Comparison of ENCODE assay signal across 15 cellular contexts in the genomic region with DNA sequence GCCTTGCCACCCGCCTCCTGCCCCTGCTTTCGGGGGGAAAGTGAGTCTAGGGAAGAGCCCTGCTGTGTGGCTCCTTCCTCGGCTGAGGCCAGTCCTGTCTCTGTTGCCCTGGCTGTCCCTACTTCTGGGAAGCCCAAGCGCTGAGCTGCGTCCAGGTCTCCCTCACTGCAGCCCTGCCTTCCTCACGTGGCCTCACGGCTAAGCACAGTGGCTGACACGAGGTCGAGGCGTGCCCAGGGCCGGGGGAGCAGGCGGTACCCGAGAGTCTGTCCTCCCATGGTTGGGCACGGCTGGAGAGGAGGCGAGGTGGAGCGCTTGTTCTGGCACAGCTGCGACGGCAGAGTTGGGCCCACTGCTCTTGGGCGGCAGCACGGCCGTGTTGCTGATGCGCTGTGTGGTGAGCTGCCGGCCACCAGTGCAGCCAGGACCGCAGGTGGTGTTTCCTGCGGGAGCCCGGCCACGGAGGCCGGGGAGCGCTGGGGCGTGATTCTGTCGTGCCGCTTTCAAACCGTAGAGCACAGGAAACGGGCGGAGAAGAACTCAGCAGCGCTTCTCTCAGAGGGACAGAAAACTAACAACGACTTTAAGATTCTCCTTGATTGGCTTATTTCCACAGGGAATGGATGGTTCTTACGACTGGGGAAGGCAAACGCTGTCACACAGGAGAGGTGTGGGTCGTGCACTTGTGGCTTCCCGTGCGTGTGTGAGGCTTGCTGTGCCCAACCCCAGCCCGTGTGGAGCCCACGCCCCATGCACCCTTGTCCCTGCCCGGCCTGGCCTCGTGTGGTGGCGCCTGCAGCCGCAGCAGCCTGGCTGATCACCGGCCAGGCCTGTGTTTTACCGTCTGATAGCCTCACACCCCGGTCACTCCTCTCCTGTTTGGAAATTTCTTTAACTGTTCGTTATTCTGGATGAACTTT. TPM values are rescaled to one million over a fixed set of nuclear protein-coding genes. Genes with fewer than 3 reads are reported as not detected.
A peak's percentile ranks its signal among the peaks of the same experiment; 100 is the strongest.
DNase-seq lines count a peak whose midpoint lies in the region; ATAC-seq and TF ChIP-seq lines count a peak whose summit lies in the region.
"Had no signal": no experiment of that assay in that cellular context is flagged by ENCODE, and none has a peak within 500 bp of the region (broad histone marks: within the 10 kb centered on the region; RNA-seq: fewer than 3 reads in every experiment).

No MANE protein-coding gene starts in this region.

- H4K8ac ChIP-seq in H9 (replicated peaks; ENCODE audit: insufficient read length, low read depth, low read length), result no peak overlapping the region

- no peak overlapping the region for H2BK5ac ChIP-seq in H9 (ENCODE audit: insufficient read length, low read length)

- POLR2A ChIA-PET in activated CD4-positive, alpha-beta memory T cell treated with anti-CD3 and anti-CD28 coated beads for 36 hours (lab: Charles Lee), result interaction anchor here (1.1 kb wide), 1 partner anchor 10 kb away, joined by 3 read pairs; no protein-coding TSS in a partner anchor

- no peak overlapping the region for H3K4me2 ChIP-seq in H9 (ENCODE audit: insufficient read depth, insufficient read length, low read length)

- H3T11ph ChIP-seq in H9 (ENCODE audit: low read length), result no peak overlapping the region

- H3K79me2 ChIP-seq in H9 (ENCODE audit: insufficient read depth, low read length), result peaks cover 15% of the 10 kb centered on the region

- no peak for TF ChIP-seq EP300 in sigmoid colon (IDR thresholded peaks at IDR 0.05)

- H3K23ac ChIP-seq in H9 (ENCODE audit: insufficient read length, low read depth, low read length), result no peak overlapping the region

- DNase-seq in activated CD4-positive, alpha-beta T cell treated with anti-CD3 and anti-CD28 coated beads, Interleukin-2, amount 10 ng/mL, durations not matched to agents 24 days and 14 days, result peak; percentile 69
- no peak for DNase-seq in activated CD4-positive, alpha-beta T cell treated with anti-CD3 and anti-CD28 coated beads for 48 hours
- peak; percentile 26 for DNase-seq in activated CD4-positive, alpha-beta memory T cell treated with anti-CD3 and anti-CD28 coated beads for 36 hours
- DNase-seq in endodermal cell, result peak; percentile 36
- no peak for DNase-seq in sigmoid colon
- no peak for DNase-seq in body of pancreas
- no peak for DNase-seq in H9
- DNase-seq in NCI-H1436 (lab: John Stamatoyannopoulos, UW), result no peak
- DNase-seq: DMS153, MG63, NCI-H446 treated with DMSO at 0.1 percent for 48 hours had no signal

- H3K18ac ChIP-seq in H9 (ENCODE audit: insufficient read length, low read depth, low read length), result no peak overlapping the region

- peaks cover 19% of the 10 kb centered on the region for H3K79me1 ChIP-seq in H9 (ENCODE audit: insufficient read depth, low read depth, low read length, poor library complexity, severe bottlenecking)

- H3K4me1 ChIP-seq in endodermal cell (ENCODE audit: control insufficient read depth, insufficient read depth, low read length) (peaks cover 5% of the 10 kb centered on the region), sigmoid colon (peaks cover 0 to 36% (median 30%) of the 10 kb centered on the region in 4 donors), body of pancreas (peaks cover 23% of the 10 kb centered on the region), H9 (ENCODE audit: insufficient read depth, low read length) (peaks cover 3% of the 10 kb centered on the region; the same call in 1 of the 2 replicates)

- H4K20me1 ChIP-seq in H9 (ENCODE audit: control insufficient read depth, insufficient read depth, insufficient read length), result peaks cover 2% of the 10 kb centered on the region

- H2BK12ac ChIP-seq in H9 (ENCODE audit: insufficient read length, low read depth, low read length), result no peak overlapping the region

- peaks cover 43% of the 10 kb centered on the region for H3K36me3 Mint-ChIP-seq in activated CD4-positive, alpha-beta T cell treated with anti-CD3 and anti-CD28 coated beads, Interleukin-2, amount 10 ng/mL, durations not matched to agents 24 days and 14 days (ENCODE audit: low read depth)
- H3K36me3 Mint-ChIP-seq in activated CD4-positive, alpha-beta memory T cell treated with anti-CD3 and anti-CD28 coated beads for 36 hours, result peaks cover 26% of the 10 kb centered on the region
- H3K36me3 Mint-ChIP-seq in endodermal cell (ENCODE audit: low read depth), result peaks cover 56% of the 10 kb centered on the region
- H3K36me3 Mint-ChIP-seq in H9 (ENCODE audit: insufficient read depth in 1 of 3, low read depth in 3 of 3), result peaks cover 30 to 43% (median 43%) of the 10 kb centered on the region in 3 experiments

- H2AFZ ChIP-seq in H9 (ENCODE audit: low read length), result no peak overlapping the region

- H2BK120ac ChIP-seq in H9 (ENCODE audit: low read depth, low read length, poor library complexity, severe bottlenecking), result no peak overlapping the region

- no peak for TF ChIP-seq CTCF in endodermal cell (conservative IDR thresholded peaks at IDR 0.05)
- TF ChIP-seq CTCF in sigmoid colon (IDR thresholded peaks at IDR 0.05), result no peak
- no peak for TF ChIP-seq CTCF in body of pancreas (IDR thresholded peaks at IDR 0.05)
- no peak for TF ChIP-seq CTCF in H9 (conservative IDR thresholded peaks at IDR 0.05)

- no peaks in the 10 kb centered on the region for H3K9me3 Mint-ChIP-seq in activated CD4-positive, alpha-beta T cell treated with anti-CD3 and anti-CD28 coated beads, Interleukin-2, amount 10 ng/mL, durations not matched to agents 24 days and 14 days
- H3K9me3 Mint-ChIP-seq in activated CD4-positive, alpha-beta memory T cell treated with anti-CD3 and anti-CD28 coated beads for 36 hours, result no peaks in the 10 kb centered on the region
- H3K9me3 Mint-ChIP-seq in endodermal cell, result peaks cover 12% of the 10 kb centered on the region
- H3K9me3 Mint-ChIP-seq in H9, result peaks cover 3 to 7% of the 10 kb centered on the region in 2 experiments; a peak in 3 of 5 replicates

- H2AK5ac ChIP-seq in H9 (ENCODE audit: insufficient read length, low read length), result no peak overlapping the region

- intact Hi-C loops in activated CD4-positive, alpha-beta T cell treated with anti-CD3 and anti-CD28 coated beads, Interleukin-2, amount 10 ng/mL, durations not matched to agents 24 days and 14 days (cut with micrococcal nuclease), result no loop called here
- intact Hi-C loops in activated CD4-positive, alpha-beta memory T cell treated with anti-CD3 and anti-CD28 coated beads for 36 hours (cut with micrococcal nuclease), result no loop called here
- intact Hi-C loops in sigmoid colon (cut with DNase I), result no loop called here
- intact Hi-C loops in body of pancreas (cut with DNase I), result no loop called here

- no peak overlapping the region for H2BK20ac ChIP-seq in H9 (ENCODE audit: low read depth, low read length, poor library complexity, severe bottlenecking)

- H3K56ac ChIP-seq in H9 (ENCODE audit: insufficient read length, low read depth, low read length), result no peak overlapping the region

- peak overlapping the region; percentile 61 for H3K4me3 Mint-ChIP-seq in activated CD4-positive, alpha-beta T cell treated with anti-CD3 and anti-CD28 coated beads, Interleukin-2, amount 10 ng/mL, durations not matched to agents 24 days and 14 days
- peak overlapping the region; percentile 39 for H3K4me3 Mint-ChIP-seq in activated CD4-positive, alpha-beta memory T cell treated with anti-CD3 and anti-CD28 coated beads for 36 hours
- H3K4me3 Mint-ChIP-seq in endodermal cell (no peak overlapping the region), H9 (no peak overlapping the region; a peak in 1 of 5 replicates)

- no peaks in the 10 kb centered on the region for H3K27me3 ChIP-seq in endodermal cell (ENCODE audit: control insufficient read depth, insufficient read depth, low read length, poor library complexity, severe bottlenecking)
- no peaks in the 10 kb centered on the region for H3K27me3 ChIP-seq in sigmoid colon
- H3K27me3 ChIP-seq in body of pancreas, result no peaks in the 10 kb centered on the region
- H3K27me3 ChIP-seq in H9 (ENCODE audit: insufficient read depth, low read length), result no peaks in the 10 kb centered on the region
- H3K27me3 ChIP-seq: MG63, right atrium auricular region, suprapubic skin had no signal

- peaks cover 5% of the 10 kb centered on the region for H3K23me2 ChIP-seq in H9 (ENCODE audit: insufficient read length, low read depth, low read length, poor library complexity, severe bottlenecking)

- H3K9ac ChIP-seq in endodermal cell (ENCODE audit: extremely low read depth, low read length, poor library complexity, severe bottlenecking) (no peak overlapping the region), H9 (ENCODE audit: extremely low read depth, insufficient read length, low read length) (no peak overlapping the region)

- H3K36me3 ChIP-seq in endodermal cell (ENCODE audit: control insufficient read depth, insufficient read depth, low read length), result peaks cover 38% of the 10 kb centered on the region
- peaks cover 21 to 42% (median 28%) of the 10 kb centered on the region in 4 donors for H3K36me3 ChIP-seq in sigmoid colon
- peaks cover 12 to 20% of the 10 kb centered on the region in 2 donors for H3K36me3 ChIP-seq in body of pancreas (replicated peaks in 1 of 2; ENCODE audit: insufficient read depth in 1 of 2, low read depth in 2 of 2)

- no peak for TF ChIP-seq POLR2A in sigmoid colon (IDR thresholded peaks at IDR 0.05)
- TF ChIP-seq POLR2A in body of pancreas (IDR thresholded peaks at IDR 0.05), result no peak

- H2BK15ac ChIP-seq in H9 (ENCODE audit: low read depth, low read length), result no peak overlapping the region

- CTCF ChIA-PET in activated CD4-positive, alpha-beta memory T cell treated with anti-CD3 and anti-CD28 coated beads for 36 hours (lab: Charles Lee), result no interaction called here

- H4K5ac ChIP-seq in H9 (ENCODE audit: insufficient read length, low read depth, low read length), result no peak overlapping the region

- peaks cover 16% of the 10 kb centered on the region for H3K9me3 ChIP-seq in endodermal cell (ENCODE audit: control insufficient read depth, low read length)
- no peaks in the 10 kb centered on the region for H3K9me3 ChIP-seq in sigmoid colon
- no peaks in the 10 kb centered on the region for H3K9me3 ChIP-seq in body of pancreas
- H3K9me3 ChIP-seq in H9 (ENCODE audit: control insufficient read depth, low read depth, low read length), result no peaks in the 10 kb centered on the region
- H3K9me3 ChIP-seq: MG63, mucosa of descending colon, right atrium auricular region, suprapubic skin had no signal

- no peak overlapping the region for H3K27ac Mint-ChIP-seq in activated CD4-positive, alpha-beta T cell treated with anti-CD3 and anti-CD28 coated beads, Interleukin-2, amount 10 ng/mL, durations not matched to agents 24 days and 14 days
- no peak overlapping the region for H3K27ac Mint-ChIP-seq in activated CD4-positive, alpha-beta memory T cell treated with anti-CD3 and anti-CD28 coated beads for 36 hours
- H3K27ac Mint-ChIP-seq in endodermal cell (peak overlapping the region; percentile 70), H9 (peak overlapping the region in 1 of 3 experiments; percentile 61; a peak in 2 of 7 replicates)

- ATAC-seq in body of pancreas, result no peak
- ATAC-seq: mucosa of descending colon, Panc1 had no signal

- H3K4ac ChIP-seq in H9 (ENCODE audit: low read depth, low read length), result no peak overlapping the region; the same call in 1 of the 2 replicates

- WGBS in endodermal cell (ENCODE audit: insufficient coverage in 1 of 2, insufficient read length in 1 of 2), 2 experiments, result 96% methylated on average over 38 to 52 of the region's 52 CpGs
- 86 to 88% methylated on average over 52 of the region's 52 CpGs for WGBS in sigmoid colon, 2 donors
- WGBS in body of pancreas, 2 donors, result 83 to 88% methylated on average over 33 to 52 of the region's 52 CpGs
- no CpG with 5 or more reads among the region's 52 CpGs for WGBS in H9 (ENCODE audit: extremely low coverage, insufficient read length, low lambda C conversion rate)

- no peaks in the 10 kb centered on the region for H3K27me3 Mint-ChIP-seq in activated CD4-positive, alpha-beta T cell treated with anti-CD3 and anti-CD28 coated beads, Interleukin-2, amount 10 ng/mL, durations not matched to agents 24 days and 14 days
- H3K27me3 Mint-ChIP-seq in activated CD4-positive, alpha-beta memory T cell treated with anti-CD3 and anti-CD28 coated beads for 36 hours, result no peaks in the 10 kb centered on the region
- no peaks in the 10 kb centered on the region for H3K27me3 Mint-ChIP-seq in endodermal cell (ENCODE audit: insufficient read depth)
- no peaks in the 10 kb centered on the region for H3K27me3 Mint-ChIP-seq in H9 (ENCODE audit: low read depth)

- H4K91ac ChIP-seq in H9 (ENCODE audit: insufficient read length, low read depth, low read length), result no peak overlapping the region

- no peak overlapping the region for H3K14ac ChIP-seq in H9 (ENCODE audit: insufficient read depth, low read length)

- no peak overlapping the region for H3K4me3 ChIP-seq in endodermal cell (ENCODE audit: low read length)
- no peak overlapping the region for H3K4me3 ChIP-seq in sigmoid colon
- H3K4me3 ChIP-seq in body of pancreas, result no peak overlapping the region
- H3K4me3 ChIP-seq: MG63, mucosa of descending colon had no signal

- peaks cover 46% of the 10 kb centered on the region for H3K4me1 Mint-ChIP-seq in activated CD4-positive, alpha-beta T cell treated with anti-CD3 and anti-CD28 coated beads, Interleukin-2, amount 10 ng/mL, durations not matched to agents 24 days and 14 days
- H3K4me1 Mint-ChIP-seq in activated CD4-positive, alpha-beta memory T cell treated with anti-CD3 and anti-CD28 coated beads for 36 hours (ENCODE audit: low read depth), result peaks cover 55% of the 10 kb centered on the region
- peaks cover 15% of the 10 kb centered on the region for H3K4me1 Mint-ChIP-seq in endodermal cell
- H3K4me1 Mint-ChIP-seq in H9, result peaks cover 15 to 19% of the 10 kb centered on the region in 2 experiments

- H3K27ac ChIP-seq in endodermal cell (ENCODE audit: low read depth, low read length) (no peak overlapping the region), sigmoid colon (peak overlapping the region in 3 of 4 donors; percentile 75 to 80 (median 80)), body of pancreas (no peak overlapping the region), H9 (ENCODE audit: insufficient read length, low read depth, low read length) (no peak overlapping the region)

RNA-seq across cellular contexts. Expression of gene MAEA, which starts 21.4 kb away (rescaled TPM):
- 61.3 and 62.6 TPM in 2 replicates for total RNA-seq in activated CD4-positive, alpha-beta T cell treated with anti-CD3 and anti-CD28 coated beads, Interleukin-2, amount 10 ng/mL, durations not matched to agents 24 days and 14 days
- 10 to 100 TPM; 47.3 to 50.3 TPM for total RNA-seq in activated CD4-positive, alpha-beta memory T cell treated with anti-CD3 and anti-CD28 coated beads for 36 hours
- total RNA-seq in endodermal cell, result 10 to 100 TPM; 48.8 to 72.7 TPM
- polyA plus RNA-seq in endodermal cell (2013, experiment 1 of 2), result 72.4 TPM
- polyA plus RNA-seq in endodermal cell (2013, experiment 2 of 2), result 65.4 TPM
- 10 to 100 TPM; 44.2 to 56.2 (median 49.6) TPM for total RNA-seq in sigmoid colon
- polyA plus RNA-seq in sigmoid colon, result 10 to 100 TPM; 51.1 to 89.8 (median 80.0) TPM
- 10 to 100 TPM; 68.7 to 88.0 TPM for total RNA-seq in body of pancreas
- 85.6 and 89.5 TPM in 2 replicates for total RNA-seq in H9 (2021)

RNA-seq across cellular contexts. Expression of gene UVSSA, which starts 36.0 kb away (rescaled TPM):
- 28.3 and 28.4 TPM in 2 replicates for total RNA-seq in activated CD4-positive, alpha-beta T cell treated with anti-CD3 and anti-CD28 coated beads, Interleukin-2, amount 10 ng/mL, durations not matched to agents 24 days and 14 days
- total RNA-seq in activated CD4-positive, alpha-beta memory T cell treated with anti-CD3 and anti-CD28 coated beads for 36 hours, result 10 to 100 TPM; 20.2 to 21.5 TPM
- 10 to 100 TPM; 50.4 to 61.6 TPM for total RNA-seq in endodermal cell
- 19.2 TPM for polyA plus RNA-seq in endodermal cell (2013, experiment 1 of 2)
- polyA plus RNA-seq in endodermal cell (2013, experiment 2 of 2), result 17.1 TPM
- 10 to 100 TPM in 2 of 4 donors, 1 to 10 TPM in 2; 7.1 to 17.4 (median 10.4) TPM for total RNA-seq in sigmoid colon
- polyA plus RNA-seq in sigmoid colon, result 10 to 100 TPM in 1 of 3 donors, 1 to 10 TPM in 2; 1.8 to 18.7 (median 4.6) TPM
- total RNA-seq in body of pancreas, result 10 to 100 TPM; 18.2 to 26.0 TPM
- 15.9 and 18.3 TPM in 2 replicates for total RNA-seq in H9 (2021)

Comparison
In these comparisons a context has a peak if more than half of its experiments do, and no peak if none do; other contexts are left out.
1. DNase-seq: peak in activated CD4-positive, alpha-beta T cell treated with anti-CD3 and anti-CD28 coated beads, Interleukin-2, amount 10 ng/mL, durations not matched to agents 24 days and 14 days (single experiment), activated CD4-positive, alpha-beta memory T cell treated with anti-CD3 and anti-CD28 coated beads for 36 hours (single experiment) and endodermal cell (single experiment); none in activated CD4-positive, alpha-beta T cell treated with anti-CD3 and anti-CD28 coated beads for 48 hours (single experiment), sigmoid colon (single experiment), body of pancreas (0 of 4), H9 (single experiment) and NCI-H1436 (single experiment).
2. H3K4me3 Mint-ChIP-seq: peak in activated CD4-positive, alpha-beta T cell treated with anti-CD3 and anti-CD28 coated beads, Interleukin-2, amount 10 ng/mL, durations not matched to agents 24 days and 14 days (single experiment) and activated CD4-positive, alpha-beta memory T cell treated with anti-CD3 and anti-CD28 coated beads for 36 hours (single experiment); none in endodermal cell (single experiment) and H9 (0 of 2).
3. H3K27ac ChIP-seq: peak in sigmoid colon (3 of 4); none in endodermal cell (single experiment), body of pancreas (0 of 4) and H9 (single experiment).